Comparison of ENCODE assay signal across 1 cellular context in genomic region chr1:193140254-193140653, GRCh38.
TF ChIP-seq lines count a peak whose summit lies in the region.

No MANE protein-coding gene starts in this region.

TF ChIP-seq in GM23338, 12 proteins besides CTCF, POLR2A, EP300 and RAD21 (continued from another document):
- no peak for TF ChIP-seq ZNF462 (CRISPR knock-in tag; IDR thresholded peaks at IDR 0.05)
- no peak for TF ChIP-seq POLR2AphosphoS5 (IDR thresholded peaks at IDR 0.05; ENCODE audit: low read depth)
- TF ChIP-seq ZNF331 (CRISPR knock-in tag; IDR thresholded peaks at IDR 0.05; ENCODE audit: low read depth), result no peak
- TF ChIP-seq JUNB (IDR thresholded peaks at IDR 0.05; ENCODE audit: unreplicated experiment), result no peak
- no peak for TF ChIP-seq CREB1 (CRISPR knock-in tag; IDR thresholded peaks at IDR 0.05; ENCODE audit: low read depth)
